In the genomic region with DNA sequence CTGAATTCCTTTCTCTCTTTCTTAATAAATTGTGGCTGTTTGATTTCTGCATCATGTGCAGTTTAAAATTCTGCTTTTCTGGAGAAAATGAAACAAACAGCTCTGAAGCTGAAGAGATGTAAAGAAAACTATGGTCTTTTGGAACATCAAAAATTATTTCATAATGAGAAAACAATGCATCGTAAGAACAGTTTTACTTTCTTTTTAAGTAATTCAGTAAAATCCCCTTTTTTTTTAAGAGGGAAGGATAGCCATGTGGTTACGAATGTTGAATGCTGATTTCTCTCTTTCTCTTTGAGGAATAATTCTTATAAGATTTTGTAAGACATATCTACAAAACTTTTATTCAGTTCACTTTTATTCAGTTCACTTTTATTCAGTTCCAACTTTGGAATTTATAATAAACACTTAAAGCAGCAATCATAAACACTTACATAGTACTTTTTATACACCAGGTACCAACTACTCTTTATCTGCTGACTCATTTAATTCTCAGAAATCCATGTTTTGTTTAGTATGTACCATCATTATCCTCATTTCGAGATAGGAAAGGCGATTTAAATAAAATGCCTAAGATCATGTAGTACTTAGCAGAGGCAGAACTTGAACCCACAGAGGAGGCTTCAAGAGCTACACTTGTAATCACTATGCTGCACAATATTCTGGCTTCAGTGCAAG, we compare ENCODE assay signal across 2 cellular contexts.
TF ChIP-seq lines count a peak whose summit lies in the region.

No MANE protein-coding gene starts in this region.

TF ChIP-seq in A549, 52 proteins besides CTCF, POLR2A, EP300 and RAD21:
- peak; percentile 54 for TF ChIP-seq MAFK (IDR thresholded peaks at IDR 0.05; ENCODE audit: partially characterized antibody)
- TF ChIP-seq KDM5A (IDR thresholded peaks at IDR 0.05), result no peak
- TF ChIP-seq, protein P1, sequence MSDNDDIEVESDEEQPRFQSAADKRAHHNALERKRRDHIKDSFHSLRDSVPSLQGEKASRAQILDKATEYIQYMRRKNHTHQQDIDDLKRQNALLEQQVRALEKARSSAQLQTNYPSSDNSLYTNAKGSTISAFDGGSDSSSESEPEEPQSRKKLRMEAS (IDR thresholded peaks at IDR 0.05), result no peak
TF ChIP-seq in A549: peak in this region for 1.

TF ChIP-seq in IMR-90, 13 proteins besides CTCF, POLR2A, EP300 and RAD21:
- TF ChIP-seq MAZ (IDR thresholded peaks at IDR 0.05; ENCODE audit: borderline replicate concordance, low read depth, low read length), result no peak
- peak; percentile 53 for TF ChIP-seq MAFK (IDR thresholded peaks at IDR 0.05; ENCODE audit: low read depth, low read length)
